Comparison of ENCODE assay signal across 1 cellular context in the genomic region with DNA sequence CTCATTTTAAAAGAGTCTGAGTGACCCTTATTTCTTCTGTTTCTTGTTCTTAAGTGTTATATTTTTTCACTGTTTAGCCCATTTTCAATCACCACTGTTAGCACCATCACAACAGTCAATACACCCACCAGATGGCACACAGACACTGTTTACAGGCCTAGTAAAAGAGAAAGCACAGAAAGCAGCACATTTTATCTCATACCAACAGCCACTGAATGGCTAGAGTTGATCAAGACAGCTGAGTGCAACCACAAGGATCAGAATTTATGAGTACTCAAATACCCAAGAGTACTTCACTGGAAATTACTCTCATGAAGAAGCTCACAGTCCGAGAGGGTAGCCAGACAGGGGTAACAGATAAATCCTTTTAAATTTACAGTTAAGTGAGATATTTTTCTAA.
TF ChIP-seq lines count a peak whose summit lies in the region.

No MANE protein-coding gene starts in this region.

TF ChIP-seq in K562, 482 proteins besides CTCF, POLR2A, EP300 and RAD21 (continued from another document):
- TF ChIP-seq, protein P1, sequence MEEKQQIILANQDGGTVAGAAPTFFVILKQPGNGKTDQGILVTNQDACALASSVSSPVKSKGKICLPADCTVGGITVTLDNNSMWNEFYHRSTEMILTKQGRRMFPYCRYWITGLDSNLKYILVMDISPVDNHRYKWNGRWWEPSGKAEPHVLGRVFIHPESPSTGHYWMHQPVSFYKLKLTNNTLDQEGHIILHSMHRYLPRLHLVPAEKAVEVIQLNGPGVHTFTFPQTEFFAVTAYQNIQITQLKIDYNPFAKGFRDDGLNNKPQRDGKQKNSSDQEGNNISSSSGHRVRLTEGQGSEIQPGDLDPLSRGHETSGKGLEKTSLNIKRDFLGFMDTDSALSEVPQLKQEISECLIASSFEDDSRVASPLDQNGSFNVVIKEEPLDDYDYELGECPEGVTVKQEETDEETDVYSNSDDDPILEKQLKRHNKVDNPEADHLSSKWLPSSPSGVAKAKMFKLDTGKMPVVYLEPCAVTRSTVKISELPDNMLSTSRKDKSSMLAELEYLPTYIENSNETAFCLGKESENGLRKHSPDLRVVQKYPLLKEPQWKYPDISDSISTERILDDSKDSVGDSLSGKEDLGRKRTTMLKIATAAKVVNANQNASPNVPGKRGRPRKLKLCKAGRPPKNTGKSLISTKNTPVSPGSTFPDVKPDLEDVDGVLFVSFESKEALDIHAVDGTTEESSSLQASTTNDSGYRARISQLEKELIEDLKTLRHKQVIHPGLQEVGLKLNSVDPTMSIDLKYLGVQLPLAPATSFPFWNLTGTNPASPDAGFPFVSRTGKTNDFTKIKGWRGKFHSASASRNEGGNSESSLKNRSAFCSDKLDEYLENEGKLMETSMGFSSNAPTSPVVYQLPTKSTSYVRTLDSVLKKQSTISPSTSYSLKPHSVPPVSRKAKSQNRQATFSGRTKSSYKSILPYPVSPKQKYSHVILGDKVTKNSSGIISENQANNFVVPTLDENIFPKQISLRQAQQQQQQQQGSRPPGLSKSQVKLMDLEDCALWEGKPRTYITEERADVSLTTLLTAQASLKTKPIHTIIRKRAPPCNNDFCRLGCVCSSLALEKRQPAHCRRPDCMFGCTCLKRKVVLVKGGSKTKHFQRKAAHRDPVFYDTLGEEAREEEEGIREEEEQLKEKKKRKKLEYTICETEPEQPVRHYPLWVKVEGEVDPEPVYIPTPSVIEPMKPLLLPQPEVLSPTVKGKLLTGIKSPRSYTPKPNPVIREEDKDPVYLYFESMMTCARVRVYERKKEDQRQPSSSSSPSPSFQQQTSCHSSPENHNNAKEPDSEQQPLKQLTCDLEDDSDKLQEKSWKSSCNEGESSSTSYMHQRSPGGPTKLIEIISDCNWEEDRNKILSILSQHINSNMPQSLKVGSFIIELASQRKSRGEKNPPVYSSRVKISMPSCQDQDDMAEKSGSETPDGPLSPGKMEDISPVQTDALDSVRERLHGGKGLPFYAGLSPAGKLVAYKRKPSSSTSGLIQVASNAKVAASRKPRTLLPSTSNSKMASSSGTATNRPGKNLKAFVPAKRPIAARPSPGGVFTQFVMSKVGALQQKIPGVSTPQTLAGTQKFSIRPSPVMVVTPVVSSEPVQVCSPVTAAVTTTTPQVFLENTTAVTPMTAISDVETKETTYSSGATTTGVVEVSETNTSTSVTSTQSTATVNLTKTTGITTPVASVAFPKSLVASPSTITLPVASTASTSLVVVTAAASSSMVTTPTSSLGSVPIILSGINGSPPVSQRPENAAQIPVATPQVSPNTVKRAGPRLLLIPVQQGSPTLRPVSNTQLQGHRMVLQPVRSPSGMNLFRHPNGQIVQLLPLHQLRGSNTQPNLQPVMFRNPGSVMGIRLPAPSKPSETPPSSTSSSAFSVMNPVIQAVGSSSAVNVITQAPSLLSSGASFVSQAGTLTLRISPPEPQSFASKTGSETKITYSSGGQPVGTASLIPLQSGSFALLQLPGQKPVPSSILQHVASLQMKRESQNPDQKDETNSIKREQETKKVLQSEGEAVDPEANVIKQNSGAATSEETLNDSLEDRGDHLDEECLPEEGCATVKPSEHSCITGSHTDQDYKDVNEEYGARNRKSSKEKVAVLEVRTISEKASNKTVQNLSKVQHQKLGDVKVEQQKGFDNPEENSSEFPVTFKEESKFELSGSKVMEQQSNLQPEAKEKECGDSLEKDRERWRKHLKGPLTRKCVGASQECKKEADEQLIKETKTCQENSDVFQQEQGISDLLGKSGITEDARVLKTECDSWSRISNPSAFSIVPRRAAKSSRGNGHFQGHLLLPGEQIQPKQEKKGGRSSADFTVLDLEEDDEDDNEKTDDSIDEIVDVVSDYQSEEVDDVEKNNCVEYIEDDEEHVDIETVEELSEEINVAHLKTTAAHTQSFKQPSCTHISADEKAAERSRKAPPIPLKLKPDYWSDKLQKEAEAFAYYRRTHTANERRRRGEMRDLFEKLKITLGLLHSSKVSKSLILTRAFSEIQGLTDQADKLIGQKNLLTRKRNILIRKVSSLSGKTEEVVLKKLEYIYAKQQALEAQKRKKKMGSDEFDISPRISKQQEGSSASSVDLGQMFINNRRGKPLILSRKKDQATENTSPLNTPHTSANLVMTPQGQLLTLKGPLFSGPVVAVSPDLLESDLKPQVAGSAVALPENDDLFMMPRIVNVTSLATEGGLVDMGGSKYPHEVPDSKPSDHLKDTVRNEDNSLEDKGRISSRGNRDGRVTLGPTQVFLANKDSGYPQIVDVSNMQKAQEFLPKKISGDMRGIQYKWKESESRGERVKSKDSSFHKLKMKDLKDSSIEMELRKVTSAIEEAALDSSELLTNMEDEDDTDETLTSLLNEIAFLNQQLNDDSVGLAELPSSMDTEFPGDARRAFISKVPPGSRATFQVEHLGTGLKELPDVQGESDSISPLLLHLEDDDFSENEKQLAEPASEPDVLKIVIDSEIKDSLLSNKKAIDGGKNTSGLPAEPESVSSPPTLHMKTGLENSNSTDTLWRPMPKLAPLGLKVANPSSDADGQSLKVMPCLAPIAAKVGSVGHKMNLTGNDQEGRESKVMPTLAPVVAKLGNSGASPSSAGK (IDR thresholded peaks at IDR 0.05), result no peak
- no peak for TF ChIP-seq KLF6 (CRISPR knock-in tag; IDR thresholded peaks at IDR 0.05; ENCODE audit: borderline replicate concordance)
- TF ChIP-seq, protein P2, sequence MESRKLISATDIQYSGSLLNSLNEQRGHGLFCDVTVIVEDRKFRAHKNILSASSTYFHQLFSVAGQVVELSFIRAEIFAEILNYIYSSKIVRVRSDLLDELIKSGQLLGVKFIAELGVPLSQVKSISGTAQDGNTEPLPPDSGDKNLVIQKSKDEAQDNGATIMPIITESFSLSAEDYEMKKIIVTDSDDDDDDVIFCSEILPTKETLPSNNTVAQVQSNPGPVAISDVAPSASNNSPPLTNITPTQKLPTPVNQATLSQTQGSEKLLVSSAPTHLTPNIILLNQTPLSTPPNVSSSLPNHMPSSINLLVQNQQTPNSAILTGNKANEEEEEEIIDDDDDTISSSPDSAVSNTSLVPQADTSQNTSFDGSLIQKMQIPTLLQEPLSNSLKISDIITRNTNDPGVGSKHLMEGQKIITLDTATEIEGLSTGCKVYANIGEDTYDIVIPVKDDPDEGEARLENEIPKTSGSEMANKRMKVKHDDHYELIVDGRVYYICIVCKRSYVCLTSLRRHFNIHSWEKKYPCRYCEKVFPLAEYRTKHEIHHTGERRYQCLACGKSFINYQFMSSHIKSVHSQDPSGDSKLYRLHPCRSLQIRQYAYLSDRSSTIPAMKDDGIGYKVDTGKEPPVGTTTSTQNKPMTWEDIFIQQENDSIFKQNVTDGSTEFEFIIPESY (CRISPR knock-in tag; IDR thresholded peaks at IDR 0.05), result peak; percentile 48; the same call in 1 of the 2 replicates
- TF ChIP-seq MCM3 (IDR thresholded peaks at IDR 0.05), result no peak
- peak; percentile 70 to 87; a peak in 3 of 4 replicates for TF ChIP-seq TBL1XR1 (IDR thresholded peaks at IDR 0.05; ENCODE audit: low read length in 2 of 2)
- TF ChIP-seq, protein P3, sequence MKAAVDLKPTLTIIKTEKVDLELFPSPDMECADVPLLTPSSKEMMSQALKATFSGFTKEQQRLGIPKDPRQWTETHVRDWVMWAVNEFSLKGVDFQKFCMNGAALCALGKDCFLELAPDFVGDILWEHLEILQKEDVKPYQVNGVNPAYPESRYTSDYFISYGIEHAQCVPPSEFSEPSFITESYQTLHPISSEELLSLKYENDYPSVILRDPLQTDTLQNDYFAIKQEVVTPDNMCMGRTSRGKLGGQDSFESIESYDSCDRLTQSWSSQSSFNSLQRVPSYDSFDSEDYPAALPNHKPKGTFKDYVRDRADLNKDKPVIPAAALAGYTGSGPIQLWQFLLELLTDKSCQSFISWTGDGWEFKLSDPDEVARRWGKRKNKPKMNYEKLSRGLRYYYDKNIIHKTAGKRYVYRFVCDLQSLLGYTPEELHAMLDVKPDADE (conservative IDR thresholded peaks at IDR 0.05; ENCODE audit: control insufficient read depth, low read depth, low read length), result no peak
- TF ChIP-seq, protein P4, sequence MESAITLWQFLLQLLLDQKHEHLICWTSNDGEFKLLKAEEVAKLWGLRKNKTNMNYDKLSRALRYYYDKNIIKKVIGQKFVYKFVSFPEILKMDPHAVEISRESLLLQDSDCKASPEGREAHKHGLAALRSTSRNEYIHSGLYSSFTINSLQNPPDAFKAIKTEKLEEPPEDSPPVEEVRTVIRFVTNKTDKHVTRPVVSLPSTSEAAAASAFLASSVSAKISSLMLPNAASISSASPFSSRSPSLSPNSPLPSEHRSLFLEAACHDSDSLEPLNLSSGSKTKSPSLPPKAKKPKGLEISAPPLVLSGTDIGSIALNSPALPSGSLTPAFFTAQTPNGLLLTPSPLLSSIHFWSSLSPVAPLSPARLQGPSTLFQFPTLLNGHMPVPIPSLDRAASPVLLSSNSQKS (CRISPR knock-in tag; IDR thresholded peaks at IDR 0.05), result no peak
- no peak for TF ChIP-seq HDAC2 (IDR thresholded peaks at IDR 0.05)
- TF ChIP-seq BDP1 (IDR thresholded peaks at IDR 0.05; ENCODE audit: insufficient read depth, insufficient read length), result no peak
- TF ChIP-seq, protein P5, sequence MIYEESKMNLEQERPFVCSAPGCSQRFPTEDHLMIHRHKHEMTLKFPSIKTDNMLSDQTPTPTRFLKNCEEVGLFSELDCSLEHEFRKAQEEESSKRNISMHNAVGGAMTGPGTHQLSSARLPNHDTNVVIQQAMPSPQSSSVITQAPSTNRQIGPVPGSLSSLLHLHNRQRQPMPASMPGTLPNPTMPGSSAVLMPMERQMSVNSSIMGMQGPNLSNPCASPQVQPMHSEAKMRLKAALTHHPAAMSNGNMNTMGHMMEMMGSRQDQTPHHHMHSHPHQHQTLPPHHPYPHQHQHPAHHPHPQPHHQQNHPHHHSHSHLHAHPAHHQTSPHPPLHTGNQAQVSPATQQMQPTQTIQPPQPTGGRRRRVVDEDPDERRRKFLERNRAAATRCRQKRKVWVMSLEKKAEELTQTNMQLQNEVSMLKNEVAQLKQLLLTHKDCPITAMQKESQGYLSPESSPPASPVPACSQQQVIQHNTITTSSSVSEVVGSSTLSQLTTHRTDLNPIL (CRISPR knock-in tag; IDR thresholded peaks at IDR 0.05), result no peak
- TF ChIP-seq, protein P6, sequence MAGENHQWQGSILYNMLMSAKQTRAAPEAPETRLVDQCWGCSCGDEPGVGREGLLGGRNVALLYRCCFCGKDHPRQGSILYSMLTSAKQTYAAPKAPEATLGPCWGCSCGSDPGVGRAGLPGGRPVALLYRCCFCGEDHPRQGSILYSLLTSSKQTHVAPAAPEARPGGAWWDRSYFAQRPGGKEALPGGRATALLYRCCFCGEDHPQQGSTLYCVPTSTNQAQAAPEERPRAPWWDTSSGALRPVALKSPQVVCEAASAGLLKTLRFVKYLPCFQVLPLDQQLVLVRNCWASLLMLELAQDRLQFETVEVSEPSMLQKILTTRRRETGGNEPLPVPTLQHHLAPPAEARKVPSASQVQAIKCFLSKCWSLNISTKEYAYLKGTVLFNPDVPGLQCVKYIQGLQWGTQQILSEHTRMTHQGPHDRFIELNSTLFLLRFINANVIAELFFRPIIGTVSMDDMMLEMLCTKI (IDR thresholded peaks at IDR 0.05; ENCODE audit: partially characterized antibody), result no peak
- TF ChIP-seq ZNF76 (CRISPR knock-in tag; IDR thresholded peaks at IDR 0.05; ENCODE audit: borderline replicate concordance), result no peak
- no peak for TF ChIP-seq ZNF143 (CRISPR knock-in tag; IDR thresholded peaks at IDR 0.05)
- TF ChIP-seq, protein P7, sequence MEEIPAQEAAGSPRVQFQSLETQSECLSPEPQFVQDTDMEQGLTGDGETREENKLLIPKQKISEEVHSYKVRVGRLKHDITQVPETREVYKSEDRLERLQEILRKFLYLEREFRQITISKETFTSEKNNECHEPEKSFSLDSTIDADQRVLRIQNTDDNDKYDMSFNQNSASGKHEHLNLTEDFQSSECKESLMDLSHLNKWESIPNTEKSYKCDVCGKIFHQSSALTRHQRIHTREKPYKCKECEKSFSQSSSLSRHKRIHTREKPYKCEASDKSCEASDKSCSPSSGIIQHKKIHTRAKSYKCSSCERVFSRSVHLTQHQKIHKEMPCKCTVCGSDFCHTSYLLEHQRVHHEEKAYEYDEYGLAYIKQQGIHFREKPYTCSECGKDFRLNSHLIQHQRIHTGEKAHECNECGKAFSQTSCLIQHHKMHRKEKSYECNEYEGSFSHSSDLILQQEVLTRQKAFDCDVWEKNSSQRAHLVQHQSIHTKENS (CRISPR knock-in tag; IDR thresholded peaks at IDR 0.05), result no peak
- no peak for TF ChIP-seq ZNF253 (CRISPR knock-in tag; conservative IDR thresholded peaks at IDR 0.05)
- TF ChIP-seq L3MBTL2 (IDR thresholded peaks at IDR 0.05), result peak; percentile 31; the same call in 1 of the 2 replicates
- no peak for TF ChIP-seq HOXB6 (CRISPR knock-in tag; IDR thresholded peaks at IDR 0.05; ENCODE audit: borderline replicate concordance)
- TF ChIP-seq, protein P8, sequence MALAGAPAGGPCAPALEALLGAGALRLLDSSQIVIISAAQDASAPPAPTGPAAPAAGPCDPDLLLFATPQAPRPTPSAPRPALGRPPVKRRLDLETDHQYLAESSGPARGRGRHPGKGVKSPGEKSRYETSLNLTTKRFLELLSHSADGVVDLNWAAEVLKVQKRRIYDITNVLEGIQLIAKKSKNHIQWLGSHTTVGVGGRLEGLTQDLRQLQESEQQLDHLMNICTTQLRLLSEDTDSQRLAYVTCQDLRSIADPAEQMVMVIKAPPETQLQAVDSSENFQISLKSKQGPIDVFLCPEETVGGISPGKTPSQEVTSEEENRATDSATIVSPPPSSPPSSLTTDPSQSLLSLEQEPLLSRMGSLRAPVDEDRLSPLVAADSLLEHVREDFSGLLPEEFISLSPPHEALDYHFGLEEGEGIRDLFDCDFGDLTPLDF (CRISPR knock-in tag; IDR thresholded peaks at IDR 0.05), result no peak
- no peak for TF ChIP-seq NFXL1 (CRISPR knock-in tag; IDR thresholded peaks at IDR 0.05)
- TF ChIP-seq SP1 (CRISPR knock-in tag; IDR thresholded peaks at IDR 0.05), result no peak; the same call in 1 of the 2 replicates
- TF ChIP-seq, protein P9, sequence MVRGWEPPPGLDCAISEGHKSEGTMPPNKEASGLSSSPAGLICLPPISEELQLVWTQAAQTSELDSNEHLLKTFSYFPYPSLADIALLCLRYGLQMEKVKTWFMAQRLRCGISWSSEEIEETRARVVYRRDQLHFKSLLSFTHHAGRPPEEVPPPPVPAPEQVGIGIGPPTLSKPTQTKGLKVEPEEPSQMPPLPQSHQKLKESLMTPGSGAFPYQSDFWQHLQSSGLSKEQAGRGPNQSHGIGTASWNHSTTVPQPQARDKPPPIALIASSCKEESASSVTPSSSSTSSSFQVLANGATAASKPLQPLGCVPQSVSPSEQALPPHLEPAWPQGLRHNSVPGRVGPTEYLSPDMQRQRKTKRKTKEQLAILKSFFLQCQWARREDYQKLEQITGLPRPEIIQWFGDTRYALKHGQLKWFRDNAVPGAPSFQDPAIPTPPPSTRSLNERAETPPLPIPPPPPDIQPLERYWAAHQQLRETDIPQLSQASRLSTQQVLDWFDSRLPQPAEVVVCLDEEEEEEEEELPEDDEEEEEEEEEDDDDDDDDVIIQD (CRISPR knock-in tag; IDR thresholded peaks at IDR 0.05), result no peak
- TF ChIP-seq NFIC (IDR thresholded peaks at IDR 0.05), result peak; percentile 83
- TF ChIP-seq NCOA1 (IDR thresholded peaks at IDR 0.05; ENCODE audit: low read depth), result peak; percentile 51; the same call in 1 of the 2 replicates
- TF ChIP-seq RCOR1 (IDR thresholded peaks at IDR 0.05; ENCODE audit: borderline replicate concordance in 1 of 2, low read depth in 2 of 2, low read length in 2 of 2), result peak in 1 of 2 experiments; percentile 87; a peak in 2 of 4 replicates
- 0 out of 2 replicates have a peak, but pooled peaks have one; percentile 29 for TF ChIP-seq MEF2D (tag; conservative IDR thresholded peaks at IDR 0.05; ENCODE audit: low read depth)
- no peak for TF ChIP-seq ZNF3 (CRISPR knock-in tag; IDR thresholded peaks at IDR 0.05)
- TF ChIP-seq ZNF436 (CRISPR knock-in tag; IDR thresholded peaks at IDR 0.05), result no peak
- no peak for TF ChIP-seq RFX1 (IDR thresholded peaks at IDR 0.05)
- no peak for TF ChIP-seq ZFP1 (CRISPR knock-in tag; IDR thresholded peaks at IDR 0.05)
- TF ChIP-seq ZSCAN32 (CRISPR knock-in tag; IDR thresholded peaks at IDR 0.05), result no peak
- peak; percentile 67 for TF ChIP-seq CXXC5 (CRISPR knock-in tag; IDR thresholded peaks at IDR 0.05)
- TF ChIP-seq MTA2 (IDR thresholded peaks at IDR 0.05; ENCODE audit: low read depth), result peak; percentile 84
- TF ChIP-seq RAD51 (IDR thresholded peaks at IDR 0.05; ENCODE audit: borderline replicate concordance, low read depth), result no peak
- TF ChIP-seq SNIP1 (IDR thresholded peaks at IDR 0.05; ENCODE audit: low read depth), result no peak
